Comparison of ENCODE assay signal across 1 cellular context in the genomic region with DNA sequence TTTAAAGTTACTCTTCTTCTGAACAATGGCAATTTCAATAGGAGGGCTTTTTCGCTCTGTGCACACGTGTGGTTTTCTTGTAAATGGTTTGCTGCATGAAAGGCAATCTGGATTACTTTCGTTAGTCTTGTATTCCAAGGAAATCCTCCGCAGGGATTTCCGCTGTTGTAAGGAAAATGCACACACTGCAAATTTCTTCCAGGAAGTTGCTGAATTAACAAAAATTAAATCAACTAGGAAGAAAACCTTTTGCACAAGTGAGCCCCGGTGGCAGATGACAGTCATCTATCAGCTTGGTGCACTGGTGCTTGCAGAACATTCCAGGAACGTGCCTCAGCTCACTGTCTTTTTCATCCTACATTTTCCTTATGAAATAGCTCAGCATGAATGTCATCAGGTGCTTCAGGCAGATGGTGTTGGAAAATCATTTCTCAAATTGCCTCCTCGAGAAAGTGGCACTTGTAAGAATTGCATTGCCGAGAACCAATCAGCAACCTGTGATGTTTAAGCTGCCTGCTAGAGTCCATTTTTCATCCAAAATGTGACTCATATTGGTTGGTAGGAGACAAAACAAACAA.
TF ChIP-seq lines count a peak whose summit lies in the region.

No MANE protein-coding gene starts in this region.

TF ChIP-seq in H1, 55 proteins besides CTCF, POLR2A, EP300 and RAD21:
- TF ChIP-seq SP4 (IDR thresholded peaks at IDR 0.05; ENCODE audit: low read length) (no peak), EZH2 (IDR thresholded peaks at IDR 0.05; ENCODE audit: low read depth, low read length, severe bottlenecking) (no peak), RBBP5 (IDR thresholded peaks at IDR 0.05; ENCODE audit: borderline replicate concordance, low read depth, low read length) (no peak), CBX8 (IDR thresholded peaks at IDR 0.05; ENCODE audit: borderline replicate concordance, low read depth, low read length) (no peak)
- TF ChIP-seq, protein P1, sequence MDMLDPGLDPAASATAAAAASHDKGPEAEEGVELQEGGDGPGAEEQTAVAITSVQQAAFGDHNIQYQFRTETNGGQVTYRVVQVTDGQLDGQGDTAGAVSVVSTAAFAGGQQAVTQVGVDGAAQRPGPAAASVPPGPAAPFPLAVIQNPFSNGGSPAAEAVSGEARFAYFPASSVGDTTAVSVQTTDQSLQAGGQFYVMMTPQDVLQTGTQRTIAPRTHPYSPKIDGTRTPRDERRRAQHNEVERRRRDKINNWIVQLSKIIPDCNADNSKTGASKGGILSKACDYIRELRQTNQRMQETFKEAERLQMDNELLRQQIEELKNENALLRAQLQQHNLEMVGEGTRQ (IDR thresholded peaks at IDR 0.05; ENCODE audit: low read length) = no peak
